In the genomic region with DNA sequence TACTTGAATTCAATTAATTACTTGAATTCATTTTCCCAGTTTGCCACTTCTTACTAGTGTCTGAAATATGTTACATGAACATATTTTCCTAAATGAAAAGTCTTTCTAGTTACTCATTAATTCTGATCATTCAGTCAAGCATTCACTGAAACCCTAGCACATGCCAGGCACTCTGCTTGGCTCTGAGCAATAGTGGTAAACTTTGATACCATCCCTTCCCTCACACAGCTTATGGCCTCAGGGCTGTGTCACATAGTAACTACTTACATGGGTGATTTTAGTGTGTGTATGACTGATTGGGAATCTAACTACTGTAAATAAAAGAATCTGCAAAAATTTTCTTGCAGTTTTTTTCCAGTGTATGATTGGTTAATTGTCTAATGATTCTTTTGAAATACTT, we compare ENCODE assay signal across 15 cellular contexts. TPM values are rescaled to one million over a fixed set of nuclear protein-coding genes. Genes with fewer than 3 reads are reported as not detected.
DNase-seq lines count a peak whose midpoint lies in the region; ATAC-seq and TF ChIP-seq lines count a peak whose summit lies in the region.
"Had no signal": no experiment of that assay in that cellular context is flagged by ENCODE, and none has a peak within 500 bp of the region (broad histone marks: within the 10 kb centered on the region; RNA-seq: fewer than 3 reads in every experiment).

No MANE protein-coding gene starts in this region.

- H3K27me3 Mint-ChIP-seq in immature natural killer cell (ENCODE audit: low read depth in 3 of 3), result no peaks in the 10 kb centered on the region

- ATAC-seq in GM18873 (IDR thresholded peaks at IDR 0.05; ENCODE audit: low FRiP score, unreplicated experiment) (peak; percentile 64), HG03442 (IDR thresholded peaks at IDR 0.05; ENCODE audit: unreplicated experiment) (peak; percentile 51), HG03521 (IDR thresholded peaks at IDR 0.05; ENCODE audit: unreplicated experiment) (no peak)
- ATAC-seq: upper lobe of right lung had no signal

- no peak overlapping the region for H3K4me3 ChIP-seq in AG10803 (ENCODE audit: low read length)
- H3K4me3 ChIP-seq: BLaER1 treated with 17β-estradiol and CSF1 and Interleukin-3, amounts not matched to agents 10 nM and 100 nM; upper lobe of right lung had no signal

- H3K36me3 Mint-ChIP-seq in immature natural killer cell, result no peaks in the 10 kb centered on the region

- H3K27ac Mint-ChIP-seq in immature natural killer cell, result peak overlapping the region in 2 of 6 donors; percentile 32 to 48

- DNase-seq in AG10803 (ENCODE audit: low read depth), result peak; percentile 37
- DNase-seq in glomerular visceral epithelial cell (ENCODE audit: extremely low spot score), result peak; percentile 56
- DNase-seq in hippocampal formation (lab: John Stamatoyannopoulos, UW), result no peak
- no peak for DNase-seq in NCI-H1048 (lab: John Stamatoyannopoulos, UW)
- no peak for DNase-seq in immature natural killer cell
- DNase-seq: activated CD8-positive, alpha-beta memory T cell treated with anti-CD3 and anti-CD28 coated beads, Interleukin-2, amount 50 U/mL, for 48 hours; brain microvascular endothelial cell; NCI-H69; posterior cingulate gyrus; T-helper 1 cell; upper lobe of right lung had no signal

- TF ChIP-seq CTCF in AG10803 (conservative IDR thresholded peaks at IDR 0.05; ENCODE audit: low read length), result no peak

- H3K9me3 Mint-ChIP-seq in immature natural killer cell, result no peaks in the 10 kb centered on the region

- peaks cover 55 to 89% of the 10 kb centered on the region in 2 donors for H3K4me1 Mint-ChIP-seq in immature natural killer cell

- H3K4me3 Mint-ChIP-seq in immature natural killer cell, result no peak overlapping the region

RNA-seq across cellular contexts. Expression of a gene that starts 32.7 kb away (rescaled TPM):
- 10 to 100 TPM; 25.6 to 42.1 (median 30.6) TPM for polyA plus RNA-seq in immature natural killer cell

Comparison
In these comparisons a context has a peak if more than half of its experiments do, and no peak if none do; other contexts are left out.
1. DNase-seq: peak in AG10803 (single experiment) and glomerular visceral epithelial cell (single experiment); none in hippocampal formation (0 of 2), NCI-H1048 (single experiment) and immature natural killer cell (0 of 3).